ENCODE assay signal across 9 cellular contexts in the genomic region with DNA sequence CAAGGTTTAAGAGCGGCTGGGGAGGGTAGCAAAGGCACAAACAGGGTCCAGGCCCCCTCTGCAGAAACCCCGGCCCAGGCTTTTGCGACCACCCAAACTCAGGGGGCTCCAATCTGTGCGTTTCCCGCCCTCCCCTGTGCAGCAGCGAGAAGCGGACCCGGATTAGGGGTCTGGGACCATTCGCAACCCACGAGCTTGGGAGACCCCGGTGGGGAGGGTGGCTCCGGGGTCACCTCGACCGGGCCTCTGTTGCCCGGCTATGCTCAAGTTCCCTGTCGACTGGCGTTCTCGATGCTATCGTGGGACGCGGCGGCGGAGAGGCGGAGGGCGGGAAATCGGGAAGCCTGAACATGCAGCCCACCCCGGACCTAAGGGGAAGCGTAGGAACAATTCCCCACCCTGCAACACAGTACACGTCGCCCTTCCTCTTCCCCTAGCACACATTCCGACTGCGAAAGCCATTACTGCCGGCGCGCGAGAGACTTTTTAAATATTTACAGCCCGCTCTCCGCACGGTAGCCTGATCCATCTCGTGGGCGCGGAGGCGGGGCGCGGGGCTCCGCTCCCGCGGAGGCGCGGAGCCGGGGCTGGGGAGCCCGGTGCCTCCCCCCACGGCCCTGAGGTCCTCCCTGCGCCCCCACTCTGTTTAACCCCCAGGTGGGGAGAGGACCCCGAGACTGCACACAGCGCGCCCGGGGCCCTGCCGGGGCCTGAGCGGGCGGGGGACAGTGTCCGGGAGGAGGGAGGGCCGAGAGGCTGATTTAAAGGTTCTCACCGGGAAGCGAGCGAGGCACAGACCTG. TPM values are rescaled to one million over a fixed set of nuclear protein-coding genes. Genes with fewer than 3 reads are reported as not detected.
DNase-seq lines count a peak whose midpoint lies in the region; ATAC-seq and TF ChIP-seq lines count a peak whose summit lies in the region.
"Had no signal": no experiment of that assay in that cellular context is flagged by ENCODE, and none has a peak within 500 bp of the region (broad histone marks: within the 10 kb centered on the region; RNA-seq: fewer than 3 reads in every experiment).

No MANE protein-coding gene starts in this region.

- H3K9me3 Mint-ChIP-seq in stimulated activated naive CD8-positive, alpha-beta T cell treated with anti-CD3 and anti-CD28 coated beads, Interleukin-15, Interleukin-2, amounts not matched to agents 100 ng/mL and 50 ng/mL, for 24 hours: no peaks in the 10 kb centered on the region

- no peaks in the 10 kb centered on the region for H3K9me3 ChIP-seq in mucosa of descending colon

- H3K4me3 ChIP-seq in choroid plexus epithelial cell (ENCODE audit: low read depth, low read length) (peak overlapping the region; percentile 54), mucosa of descending colon (no peak overlapping the region)

- no peak for DNase-seq in stimulated activated naive CD8-positive, alpha-beta T cell treated with anti-CD3 and anti-CD28 coated beads, Interleukin-15, Interleukin-2, amounts not matched to agents 100 U/mL and 50 U/mL, for 24 hours
- DNase-seq in choroid plexus epithelial cell (ENCODE audit: low read depth) (no peak), mucosa of descending colon (peak in 2 of 3 donors; percentile 3 to 23), NAMALWA (ENCODE audit: low spot score) (no peak), DMS114 treated with DMSO at 0.1 percent for 48 hours (lab: John Stamatoyannopoulos, UW; ENCODE audit: unreplicated experiment) (no peak), ureter (ENCODE audit: low spot score) (no peak)
- DNase-seq: stimulated activated CD4-positive, alpha-beta T cell treated with anti-CD3 and anti-CD28 coated beads, Interleukin-2, amount 100 ng/mL, for 48 hours had no signal

- no peak for ATAC-seq in stimulated activated naive CD8-positive, alpha-beta T cell treated with anti-CD3 and anti-CD28 coated beads, Interleukin-15, Interleukin-2, amounts not matched to agents 100 U/mL and 50 U/mL, for 24 hours
- ATAC-seq in mucosa of descending colon: peak; percentile 6
- ATAC-seq in GM18858 (IDR thresholded peaks at IDR 0.05; ENCODE audit: unreplicated experiment): no peak

- peaks cover 30% of the 10 kb centered on the region for H3K4me1 Mint-ChIP-seq in stimulated activated naive CD8-positive, alpha-beta T cell treated with anti-CD3 and anti-CD28 coated beads, Interleukin-15, Interleukin-2, amounts not matched to agents 100 ng/mL and 50 ng/mL, for 24 hours (ENCODE audit: low read depth)

- no peaks in the 10 kb centered on the region for H3K36me3 ChIP-seq in mucosa of descending colon (ENCODE audit: low read depth)

- no peak for TF ChIP-seq CTCF in choroid plexus epithelial cell (conservative IDR thresholded peaks at IDR 0.05; ENCODE audit: low read depth, low read length)
- no peak for TF ChIP-seq CTCF in mucosa of descending colon (IDR thresholded peaks at IDR 0.05)

- H3K4me3 Mint-ChIP-seq in stimulated activated naive CD8-positive, alpha-beta T cell treated with anti-CD3 and anti-CD28 coated beads, Interleukin-15, Interleukin-2, amounts not matched to agents 100 ng/mL and 50 ng/mL, for 24 hours: peak overlapping the region; percentile 39

- H3K27me3 Mint-ChIP-seq in stimulated activated naive CD8-positive, alpha-beta T cell treated with anti-CD3 and anti-CD28 coated beads, Interleukin-15, Interleukin-2, amounts not matched to agents 100 ng/mL and 50 ng/mL, for 24 hours: no peaks in the 10 kb centered on the region

- no peaks in the 10 kb centered on the region for H3K36me3 Mint-ChIP-seq in stimulated activated naive CD8-positive, alpha-beta T cell treated with anti-CD3 and anti-CD28 coated beads, Interleukin-15, Interleukin-2, amounts not matched to agents 100 ng/mL and 50 ng/mL, for 24 hours (ENCODE audit: low read depth)

- no peak overlapping the region for H3K27ac Mint-ChIP-seq in stimulated activated naive CD8-positive, alpha-beta T cell treated with anti-CD3 and anti-CD28 coated beads, Interleukin-15, Interleukin-2, amounts not matched to agents 100 ng/mL and 50 ng/mL, for 24 hours

- peaks cover 4% of the 10 kb centered on the region for H3K4me1 ChIP-seq in mucosa of descending colon (ENCODE audit: low read depth)

- intact Hi-C loops in mucosa of descending colon (cut with DNase I, micrococcal nuclease): no loop called here

RNA-seq across cellular contexts. Expression of a gene that starts 48.1 kb away (rescaled TPM):
- total RNA-seq in mucosa of descending colon: 10 to 100 TPM; 18.7 to 26.3 (median 23.6) TPM
- total RNA-seq in ureter: 41.3 TPM

Comparison
In these comparisons a context has a peak if more than half of its experiments do, and no peak if none do; other contexts are left out.
1. DNase-seq: peak in mucosa of descending colon (2 of 3); none in stimulated activated naive CD8-positive, alpha-beta T cell treated with anti-CD3 and anti-CD28 coated beads, Interleukin-15, Interleukin-2, amounts not matched to agents 100 U/mL and 50 U/mL, for 24 hours (single experiment), choroid plexus epithelial cell (single experiment), NAMALWA (single experiment), DMS114 treated with DMSO at 0.1 percent for 48 hours (single experiment) and ureter (single experiment).